ENCODE assay signal across 16 cellular contexts in the genomic region with DNA sequence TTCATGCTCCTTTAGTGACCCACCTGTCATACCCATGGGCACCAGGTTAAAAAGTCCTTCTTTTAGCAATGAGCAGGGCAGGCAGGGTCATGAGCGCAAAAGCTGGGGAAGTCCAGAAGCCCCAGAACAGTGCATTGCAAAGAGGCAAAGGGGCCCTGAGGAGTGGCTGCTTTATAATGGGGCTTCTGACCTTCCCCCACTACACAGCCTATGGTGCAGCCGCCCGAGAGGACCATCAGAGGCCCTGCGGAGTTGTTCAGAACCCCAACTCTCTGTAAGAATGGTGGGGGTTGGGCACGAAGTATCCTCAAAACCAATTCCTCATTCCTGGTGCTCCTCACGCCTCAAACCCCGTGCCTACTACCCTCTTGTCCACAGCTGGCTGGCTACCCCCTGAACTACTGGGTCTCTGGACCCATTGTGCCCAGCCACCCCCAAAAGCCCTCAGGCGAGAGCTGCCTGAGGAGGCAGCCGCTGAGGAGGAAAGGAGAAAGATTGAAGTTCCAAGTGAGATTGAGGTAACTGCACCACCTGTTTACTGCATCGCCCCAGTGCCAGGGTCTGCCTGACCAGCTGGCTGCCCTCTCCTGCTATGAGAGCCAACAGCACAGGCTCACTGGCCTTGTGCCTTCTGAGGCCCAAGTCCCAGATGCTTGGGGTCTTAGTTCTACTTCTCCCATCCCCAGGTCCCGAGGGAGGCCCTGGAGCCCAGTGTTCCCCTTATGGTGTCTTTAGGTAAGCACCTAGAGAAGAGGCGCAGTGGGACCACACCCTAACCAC. TPM values are rescaled to one million over a fixed set of nuclear protein-coding genes. Genes with fewer than 3 reads are reported as not detected.
DNase-seq lines count a peak whose midpoint lies in the region; ATAC-seq and TF ChIP-seq lines count a peak whose summit lies in the region.
"Had no signal": no experiment of that assay in that cellular context is flagged by ENCODE, and none has a peak within 500 bp of the region (broad histone marks: within the 10 kb centered on the region; RNA-seq: fewer than 3 reads in every experiment).

No MANE protein-coding gene starts in this region.

- no peak for DNase-seq in CD4-positive, alpha-beta T cell
- DNase-seq in T-helper 17 cell (no peak), myocyte (ENCODE audit: low read depth) (peak; percentile 22), NCI-H510A (lab: John Stamatoyannopoulos, UW) (no peak), NCI-H2081 (lab: John Stamatoyannopoulos, UW) (no peak)
- DNase-seq: activated CD4-positive, CD25-positive, alpha-beta regulatory T cell treated with anti-CD3 and anti-CD28 coated beads, Interleukin-2, amount 50 U/mL, for 72 hours; activated T-cell treated with anti-CD3 and anti-CD28 coated beads, Interleukin-2, amount 50 U/mL, for 1 hour; cerebellar nuclear complex; DMS153; GOT3; mesendoderm; NCI-H2107; occipital lobe; small intestine had no signal

- H3K9me3 Mint-ChIP-seq in CD4-positive, alpha-beta T cell, result no peaks in the 10 kb centered on the region
- H3K9me3 Mint-ChIP-seq: T-helper 1 cell treated with Interleukin-12 subunit alpha and Interleukin-12 subunit beta and Interleukin-4 antibody, amounts not matched to agents 30 μg/mL and 1 μg/mL, for 36 hours had no signal

- intact Hi-C loops in CD4-positive, alpha-beta T cell (cut with DNase I, micrococcal nuclease), result no loop called here

- no peak overlapping the region for H3K4me3 Mint-ChIP-seq in CD4-positive, alpha-beta T cell
- no peak overlapping the region for H3K4me3 Mint-ChIP-seq in T-helper 17 cell
- H3K4me3 Mint-ChIP-seq: T-helper 1 cell treated with Interleukin-12 subunit alpha and Interleukin-12 subunit beta and Interleukin-4 antibody, amounts not matched to agents 30 μg/mL and 1 μg/mL, for 36 hours had no signal

- no peak for TF ChIP-seq CTCF in CD4-positive, alpha-beta T cell (IDR thresholded peaks at IDR 0.05)

- no peaks in the 10 kb centered on the region for H3K9me3 ChIP-seq in CD4-positive, alpha-beta T cell (ENCODE audit: control insufficient read depth, low read length)
- H3K9me3 ChIP-seq in T-helper 17 cell (ENCODE audit: control insufficient read depth, low read length, poor library complexity, severe bottlenecking), result no peaks in the 10 kb centered on the region

- peak overlapping the region; percentile 47 for H3K27ac Mint-ChIP-seq in CD4-positive, alpha-beta T cell
- H3K27ac Mint-ChIP-seq in T-helper 17 cell, result peak overlapping the region; percentile 47
- H3K27ac Mint-ChIP-seq: T-helper 1 cell treated with Interleukin-12 subunit alpha and Interleukin-12 subunit beta and Interleukin-4 antibody, amounts not matched to agents 30 μg/mL and 1 μg/mL, for 36 hours had no signal

- H3K36me3 Mint-ChIP-seq in CD4-positive, alpha-beta T cell (ENCODE audit: low read depth), result peaks cover 77% of the 10 kb centered on the region
- peaks cover 2% of the 10 kb centered on the region for H3K36me3 Mint-ChIP-seq in T-helper 17 cell (ENCODE audit: low read depth)

- H3K27me3 ChIP-seq in CD4-positive, alpha-beta T cell (ENCODE audit: control insufficient read depth, insufficient read depth, low read length), result no peaks in the 10 kb centered on the region

- POLR2A ChIA-PET in CD4-positive, alpha-beta T cell (lab: Charles Lee), result interaction anchor here (0.9 to 1.8 kb wide), 2 partner anchors 10 to 17 kb away, joined by 3 to 4 read pairs; a partner anchor contains a TSS

- no peaks in the 10 kb centered on the region for H3K27me3 Mint-ChIP-seq in CD4-positive, alpha-beta T cell
- no peaks in the 10 kb centered on the region for H3K27me3 Mint-ChIP-seq in T-helper 17 cell

- H3K4me1 Mint-ChIP-seq in CD4-positive, alpha-beta T cell (ENCODE audit: low read depth), result peaks cover 7% of the 10 kb centered on the region
- H3K4me1 Mint-ChIP-seq in T-helper 17 cell, result peaks cover 15% of the 10 kb centered on the region

- ATAC-seq in CD4-positive, alpha-beta T cell (ENCODE audit: poor library complexity), result no peak
- ATAC-seq in T-helper 17 cell (no peak), GM21737 (IDR thresholded peaks at IDR 0.05; ENCODE audit: unreplicated experiment) (no peak)

- no peak overlapping the region for H3K27ac ChIP-seq in CD4-positive, alpha-beta T cell (ENCODE audit: low read depth, low read length)

- CTCF ChIA-PET in CD4-positive, alpha-beta T cell (lab: Charles Lee), result interaction anchor here (1.0 kb wide), 1 partner anchor 37 kb away, joined by 3 read pairs; a partner anchor contains a TSS

RNA-seq across cellular contexts. Expression of a gene that starts 6.7 kb away (rescaled TPM):
- 100 to 1,000 TPM; 105 to 107 TPM for total RNA-seq in CD4-positive, alpha-beta T cell
- 10 to 100 TPM; 66.3 to 94.8 TPM for total RNA-seq in T-helper 17 cell
- total RNA-seq in myocyte, result 1.1 and 1.6 TPM in 2 replicates
- 3.5 TPM for polyA plus RNA-seq in myocyte (2012)

RNA-seq across cellular contexts. Expression of a gene that starts 10.0 kb away (rescaled TPM):
- 10 to 100 TPM; 36.6 to 37.9 TPM for total RNA-seq in CD4-positive, alpha-beta T cell
- total RNA-seq in T-helper 17 cell (10 to 100 TPM; 46.6 to 47.3 TPM), myocyte (85.4 and 99.4 TPM in 2 replicates)
- 47.6 TPM for polyA plus RNA-seq in myocyte (2012)

RNA-seq across cellular contexts. Expression of a gene that starts 16.7 kb away (rescaled TPM):
- total RNA-seq in CD4-positive, alpha-beta T cell, result 10 to 100 TPM; 12.9 to 13.0 TPM
- 10 to 100 TPM; 22.3 to 22.6 TPM for total RNA-seq in T-helper 17 cell
- total RNA-seq in myocyte, result 59.5 and 76.3 TPM in 2 replicates
- 74.1 TPM for polyA plus RNA-seq in myocyte (2012)

RNA-seq across cellular contexts. Expression of a gene that starts 17.5 kb away (rescaled TPM):
- total RNA-seq in CD4-positive, alpha-beta T cell, result 100 to 1,000 TPM; 248 to 262 TPM
- 100 to 1,000 TPM; 172 to 230 TPM for total RNA-seq in T-helper 17 cell
- total RNA-seq in myocyte, result 48.6 and 94.1 TPM in 2 replicates
- 53.0 TPM for polyA plus RNA-seq in myocyte (2012)

RNA-seq across cellular contexts. Expression of a gene that starts 26.9 kb away (rescaled TPM):
- under 1 TPM; 0.30 to 0.64 TPM for total RNA-seq in CD4-positive, alpha-beta T cell
- total RNA-seq in T-helper 17 cell (under 1 TPM; 0.27 to 0.55 TPM), myocyte (not detected in 2 replicates)
- 3.5 TPM for polyA plus RNA-seq in myocyte (2012)
- total RNA-seq: occipital lobe had no signal

Comparison
In these comparisons a context has a peak if more than half of its experiments do, and no peak if none do; other contexts are left out.
1. RNA of a gene that starts 6.7 kb away (total RNA-seq): 105 to 107 TPM in CD4-positive, alpha-beta T cell and 66.3 to 94.8 TPM in T-helper 17 cell; 1.1 to 1.6 TPM in myocyte; every median in the first group is over 10 times any median in the second.